ENCODE assay signal across 29 cellular contexts in the genomic region with DNA sequence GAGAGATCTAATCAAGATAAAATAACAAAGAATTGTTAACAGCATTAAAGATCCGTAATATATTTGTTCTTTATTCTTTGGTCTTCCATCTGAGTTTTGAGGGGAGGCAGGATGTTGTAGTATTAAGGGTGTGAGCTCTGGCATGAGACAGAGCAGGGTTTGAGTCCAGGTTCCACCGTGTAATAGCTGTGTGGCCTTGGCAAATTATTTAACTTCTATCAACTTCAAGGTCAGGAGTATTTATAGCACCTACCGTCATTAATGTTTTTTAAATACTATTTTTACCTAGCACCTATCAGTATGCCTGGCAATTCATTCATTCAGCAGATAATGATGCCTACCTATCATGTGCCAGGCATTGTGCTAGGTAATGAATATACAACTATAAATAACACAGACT.
"Had no signal": no experiment of that assay in that cellular context is flagged by ENCODE, and none has a peak within 500 bp of the region (broad histone marks: within the 10 kb centered on the region; RNA-seq: fewer than 3 reads in every experiment).

No MANE protein-coding gene starts in this region.

- ATAC-seq: naive thymus-derived CD8-positive, alpha-beta T cell; natural killer cell treated with Interleukin-12 subunit alpha and Interleukin-12 subunit beta and Interleukin-15 and Interleukin-18, amount 100 ng/mL, for 72 hours; right cardiac atrium; right lobe of liver; stimulated activated memory B cell treated with anti-CD40 and anti-IgM and Interleukin-4, amounts not matched to agents 10 μg/mL and 1 μg/mL and 100 μg/mL, for 72 hours had no signal

- H3K4me3 ChIP-seq: neural progenitor cell, ovary, prostate gland, right lobe of liver, sigmoid colon, smooth muscle cell, spleen, stomach, thoracic aorta, thyroid gland, tibial nerve, upper lobe of left lung, vagina had no signal

- H3K36me3 Mint-ChIP-seq: naive B cell; naive thymus-derived CD8-positive, alpha-beta T cell; natural killer cell treated with Interleukin-12 subunit alpha and Interleukin-12 subunit beta and Interleukin-15 and Interleukin-18, amount 100 ng/mL, for 72 hours; neural progenitor cell; stimulated activated memory B cell treated with anti-CD40 and anti-IgM and Interleukin-4, amounts not matched to agents 10 μg/mL and 1 μg/mL and 100 μg/mL, for 72 hours had no signal

- H3K27me3 ChIP-seq: neural progenitor cell, ovary, right lobe of liver, sigmoid colon, stomach, thyroid gland, tibial nerve, upper lobe of left lung, vagina had no signal

- H3K9me3 ChIP-seq: ovary, prostate gland, right lobe of liver, sigmoid colon, spleen, stomach, thoracic aorta, thyroid gland, upper lobe of left lung, vagina had no signal

- H3K9me3 Mint-ChIP-seq: naive B cell; naive thymus-derived CD8-positive, alpha-beta T cell; natural killer cell treated with Interleukin-12 subunit alpha and Interleukin-12 subunit beta and Interleukin-15 and Interleukin-18, amount 100 ng/mL, for 72 hours; stimulated activated memory B cell treated with anti-CD40 and anti-IgM and Interleukin-4, amounts not matched to agents 10 μg/mL and 1 μg/mL and 100 μg/mL, for 72 hours; stimulated activated naive CD8-positive, alpha-beta T cell treated with anti-CD3 and anti-CD28 coated beads, Interleukin-15, Interleukin-2, amounts not matched to agents 100 ng/mL and 50 ng/mL, for 24 hours had no signal

- H3K36me3 ChIP-seq: neural progenitor cell, ovary, prostate gland, right lobe of liver, sigmoid colon, spleen, stomach, thoracic aorta, thyroid gland, tibial nerve, upper lobe of left lung, vagina had no signal

- H3K4me2 ChIP-seq: neural progenitor cell, smooth muscle cell had no signal

- H3K9ac ChIP-seq: neural progenitor cell had no signal

- H3K4me3 Mint-ChIP-seq: naive B cell; naive thymus-derived CD8-positive, alpha-beta T cell; natural killer cell treated with Interleukin-12 subunit alpha and Interleukin-12 subunit beta and Interleukin-15 and Interleukin-18, amount 100 ng/mL, for 72 hours; neural progenitor cell; stimulated activated memory B cell treated with anti-CD40 and anti-IgM and Interleukin-4, amounts not matched to agents 10 μg/mL and 1 μg/mL and 100 μg/mL, for 72 hours; stimulated activated naive CD8-positive, alpha-beta T cell treated with anti-CD3 and anti-CD28 coated beads, Interleukin-15, Interleukin-2, amounts not matched to agents 100 ng/mL and 50 ng/mL, for 24 hours had no signal

- FAIRE-seq: urothelium cell line had no signal

- H3K27ac ChIP-seq: neural progenitor cell, ovary, prostate gland, right lobe of liver, sigmoid colon, spleen, stomach, thoracic aorta, thyroid gland, tibial nerve, upper lobe of left lung, vagina had no signal

- H3K27ac Mint-ChIP-seq: naive B cell; naive thymus-derived CD8-positive, alpha-beta T cell; natural killer cell treated with Interleukin-12 subunit alpha and Interleukin-12 subunit beta and Interleukin-15 and Interleukin-18, amount 100 ng/mL, for 72 hours; neural progenitor cell; stimulated activated memory B cell treated with anti-CD40 and anti-IgM and Interleukin-4, amounts not matched to agents 10 μg/mL and 1 μg/mL and 100 μg/mL, for 72 hours; stimulated activated naive CD8-positive, alpha-beta T cell treated with anti-CD3 and anti-CD28 coated beads, Interleukin-15, Interleukin-2, amounts not matched to agents 100 ng/mL and 50 ng/mL, for 24 hours had no signal

- H3K4me1 Mint-ChIP-seq: naive B cell; stimulated activated memory B cell treated with anti-CD40 and anti-IgM and Interleukin-4, amounts not matched to agents 10 μg/mL and 1 μg/mL and 100 μg/mL, for 72 hours had no signal

- DNase-seq: naive B cell; naive thymus-derived CD8-positive, alpha-beta T cell; occipital lobe; ovary; retina; right cardiac atrium; right lobe of liver; sigmoid colon; spleen; stimulated activated CD4-positive, alpha-beta T cell treated with anti-CD3 and anti-CD28 coated beads, Interleukin-12 subunit alpha, Interleukin-12 subunit beta, amount 100 ng/mL, for 4 hours; stimulated activated CD4-positive, alpha-beta T cell treated with anti-CD3 and anti-CD28 coated beads, Interleukin-1b, Interleukin-23, amount 100 ng/mL, for 48 hours; stimulated activated CD4-positive, alpha-beta T cell treated with anti-CD3 and anti-CD28 coated beads, Interleukin-4, amount 100 ng/mL, for 1 hour; stimulated activated CD4-positive, alpha-beta T cell treated with anti-CD3 and anti-CD28 coated beads, Interleukin-4, amount 100 ng/mL, for 4 hours; stimulated activated CD8-positive, alpha-beta memory T cell treated with anti-CD3 and anti-CD28 coated beads, Interleukin-4, amount 100 ng/mL, for 48 hours; stimulated activated naive CD4-positive, alpha-beta T cell treated with Interleukin-2 at 50 U/mL for 16 hours; stomach; thyroid gland; trophoblast cell; upper lobe of left lung had no signal

- H3K4me1 ChIP-seq: neural progenitor cell, prostate gland, right lobe of liver, sigmoid colon had no signal
